ENCODE assay signal across 8 cellular contexts in genomic region chr7:105009667-105010537, GRCh38. TPM values are rescaled to one million over a fixed set of nuclear protein-coding genes. Genes with fewer than 3 reads are reported as not detected.
DNase-seq lines count a peak whose midpoint lies in the region; ATAC-seq and TF ChIP-seq lines count a peak whose summit lies in the region.

No MANE protein-coding gene starts in this region.

- no peak for TF ChIP-seq CTCF in neural crest cell (conservative IDR thresholded peaks at IDR 0.05)

- H3K27ac Mint-ChIP-seq in neural crest cell (ENCODE audit: unreplicated experiment), result peak overlapping the region; percentile 60

- H3K9ac ChIP-seq in BLaER1 treated with 17β-estradiol and CSF1 and Interleukin-3, amounts not matched to agents 10 nM and 100 nM, result peak overlapping the region; percentile 97 to 100 (median 100)
- H3K9ac ChIP-seq in NT2/D1 (ENCODE audit: insufficient read length, low read depth) (peak overlapping the region; percentile 80), endocrine pancreas (ENCODE audit: control insufficient read depth, insufficient read depth, low read length) (peak overlapping the region; percentile 38)

- H3K36me3 ChIP-seq in BLaER1 treated with 17β-estradiol and CSF1 and Interleukin-3, amounts not matched to agents 10 nM and 100 nM, result peaks cover 31 to 59% (median 50%) of the 10 kb centered on the region in 11 experiments
- H3K36me3 ChIP-seq in NT2/D1 (ENCODE audit: insufficient read depth, insufficient read length, low read length), result peaks cover 42% of the 10 kb centered on the region
- H3K36me3 ChIP-seq in endocrine pancreas (ENCODE audit: control insufficient read depth, insufficient read depth, low read length), result no peaks in the 10 kb centered on the region

- peaks cover 0 to 66% (median 36%) of the 10 kb centered on the region in 11 experiments; a peak in 19 of 22 replicates for H4K20me1 ChIP-seq in BLaER1 treated with 17β-estradiol and CSF1 and Interleukin-3, amounts not matched to agents 10 nM and 100 nM

- H3K27ac ChIP-seq in BLaER1 treated with 17β-estradiol and CSF1 and Interleukin-3, amounts not matched to agents 10 nM and 100 nM, result peak overlapping the region; percentile 99 to 100 (median 100)

- H3K4me1 Mint-ChIP-seq in neural crest cell, result peaks cover 59% of the 10 kb centered on the region

- peak overlapping the region; percentile 84 to 99 (median 93) for H3K4me2 ChIP-seq in BLaER1 treated with 17β-estradiol and CSF1 and Interleukin-3, amounts not matched to agents 10 nM and 100 nM

- H3K4me1 ChIP-seq in BLaER1 treated with 17β-estradiol and CSF1 and Interleukin-3, amounts not matched to agents 10 nM and 100 nM, result peaks cover 31 to 59% (median 47%) of the 10 kb centered on the region in 10 experiments
- H3K4me1 ChIP-seq in NT2/D1 (ENCODE audit: insufficient read depth, insufficient read length), result no peaks in the 10 kb centered on the region
- peaks cover 3% of the 10 kb centered on the region for H3K4me1 ChIP-seq in endocrine pancreas (ENCODE audit: control insufficient read depth, insufficient read depth, low read length)

- ATAC-seq in GM21367 (IDR thresholded peaks at IDR 0.05; ENCODE audit: unreplicated experiment), result no peak

- H3K9me3 ChIP-seq in BLaER1 treated with 17β-estradiol and CSF1 and Interleukin-3, amounts not matched to agents 10 nM and 100 nM (replicated peaks in 1 of 11), result peaks cover 0 to 10% (median 0%) of the 10 kb centered on the region in 11 experiments; a peak in 7 of 22 replicates
- no peaks in the 10 kb centered on the region for H3K9me3 ChIP-seq in NT2/D1 (ENCODE audit: insufficient read depth, low read length)
- H3K9me3 ChIP-seq in endocrine pancreas (ENCODE audit: control insufficient read depth, low read length), result no peaks in the 10 kb centered on the region

- peaks cover 13% of the 10 kb centered on the region for H3K27me3 Mint-ChIP-seq in neural crest cell (ENCODE audit: low read depth)

- peaks cover 12% of the 10 kb centered on the region for H3K36me3 Mint-ChIP-seq in neural crest cell (ENCODE audit: low read depth)

- no peaks in the 10 kb centered on the region for H3K27me3 ChIP-seq in BLaER1 treated with 17β-estradiol and CSF1 and Interleukin-3, amounts not matched to agents 10 nM and 100 nM
- H3K27me3 ChIP-seq in NT2/D1 (ENCODE audit: insufficient read depth, insufficient read length), result no peaks in the 10 kb centered on the region
- H3K27me3 ChIP-seq in endocrine pancreas (ENCODE audit: control insufficient read depth, insufficient read depth, low read length), result no peaks in the 10 kb centered on the region

- H3K4me3 ChIP-seq in BLaER1 treated with 17β-estradiol and CSF1 and Interleukin-3, amounts not matched to agents 10 nM and 100 nM, result peak overlapping the region; percentile 81 to 98 (median 90)
- H3K4me3 ChIP-seq in NT2/D1 (ENCODE audit: insufficient read length, low read depth), result peak overlapping the region; percentile 98
- peak overlapping the region; percentile 99 for H3K4me3 ChIP-seq in endocrine pancreas (ENCODE audit: control insufficient read depth, insufficient read depth, low read length)

- peak overlapping the region; percentile 100 for H3K4me3 Mint-ChIP-seq in neural crest cell

- DNase-seq in NT2/D1 (ENCODE audit: low read depth, low spot score) (no peak), neural crest cell (ENCODE audit: low read depth, low spot score) (no peak), AG20443 (ENCODE audit: low spot score) (no peak), HUDEP-2 (lab: John Stamatoyannopoulos, UW; ENCODE audit: unreplicated experiment in 76 of 76) (no peak), foreskin melanocyte (no peak)

- H3K9me3 Mint-ChIP-seq in neural crest cell, result no peaks in the 10 kb centered on the region

RNA-seq across cellular contexts. Expression of gene KMT2E, which starts 4.1 kb away (rescaled TPM):
- 75.5 and 79.6 TPM in 2 replicates for total RNA-seq in neural crest cell

Comparison
In these comparisons a context has a peak if more than half of its experiments do, and no peak if none do; other contexts are left out.
1. H3K9ac ChIP-seq: peak in every context shown above with its lines; median percentile 100 in BLaER1 treated with 17β-estradiol and CSF1 and Interleukin-3, amounts not matched to agents 10 nM and 100 nM; 80 in NT2/D1; 38 in endocrine pancreas.